In genomic region chr7:76513817-76514799, GRCh38 we compare ENCODE assay signal across 27 cellular contexts. TPM values are rescaled to one million over a fixed set of nuclear protein-coding genes. Genes with fewer than 3 reads are reported as not detected.
DNase-seq lines count a peak whose midpoint lies in the region; ATAC-seq, FAIRE-seq and TF ChIP-seq lines count a peak whose summit lies in the region.
"Had no signal": no experiment of that assay in that cellular context is flagged by ENCODE, and none has a peak within 500 bp of the region (broad histone marks: within the 10 kb centered on the region; RNA-seq: fewer than 3 reads in every experiment).

No MANE protein-coding gene starts in this region.

- intact Hi-C loops in kidney (cut with DNase I) (no loop called here), sciatic nerve (cut with DNase I) (no loop called here)

- no peak for FAIRE-seq in kidney (lab: Jason Lieb, UNC)

- H3K9ac ChIP-seq in kidney (ENCODE audit: low read length in 2 of 2), result no peak overlapping the region

- ATAC-seq in sciatic nerve (no peak), HG02759 (IDR thresholded peaks at IDR 0.05; ENCODE audit: unreplicated experiment) (no peak)

- DNase-seq in D341Med (ENCODE audit: low spot score) (peak; percentile 36), HT-29 (ENCODE audit: low spot score) (peak; percentile 0), kidney (peak; percentile 76), sciatic nerve (ENCODE audit: low spot score) (peak; percentile 59), middle frontal gyrus (ENCODE audit: extremely low spot score, low spot score) (no peak), NCI-H146 (lab: John Stamatoyannopoulos, UW) (no peak)
- DNase-seq: activated CD4-positive, alpha-beta T cell treated with anti-CD3 and anti-CD28 coated beads, Interleukin-2, amount 50 U/mL, for 48 hours; activated naive CD4-positive, alpha-beta T cell treated with anti-CD3 and anti-CD28 coated beads for 36 hours; activated T-cell treated with anti-CD3 and anti-CD28 coated beads, Interleukin-2, amount 50 U/mL, for 1 hour; amygdala; Caco-2; dermis blood vessel endothelial cell; EL; foreskin fibroblast; hypothalamus; islet precursor cell; mesenchymal stem cell; MM.1S; stimulated activated CD4-positive, alpha-beta T cell treated with anti-CD3 and anti-CD28 coated beads, Interleukin-4, amount 100 ng/mL, for 24 hours; trophoblast cell; WERI-Rb-1 had no signal

- no peak for TF ChIP-seq CTCF in kidney (IDR thresholded peaks at IDR 0.05; ENCODE audit: borderline replicate concordance, extremely low read depth, insufficient read depth)

- no peak overlapping the region for H3K4me3 ChIP-seq in kidney (ENCODE audit: low read length in 2 of 2)
- H3K4me3 ChIP-seq: cardiac muscle cell had no signal

- no peak overlapping the region for H3K27ac ChIP-seq in kidney (ENCODE audit: low read depth in 2 of 2, low read length in 2 of 2)
- H3K27ac ChIP-seq: cardiac muscle cell, WERI-Rb-1 had no signal

- H3K4me1 ChIP-seq in kidney (ENCODE audit: control insufficient read depth in 1 of 2, insufficient read depth in 1 of 2, low read depth in 1 of 2, low read length in 2 of 2), result no peaks in the 10 kb centered on the region

- H3K36me3 ChIP-seq in kidney (ENCODE audit: control insufficient read depth in 1 of 2, insufficient read depth in 2 of 2, low read length in 2 of 2), result no peaks in the 10 kb centered on the region
- H3K36me3 ChIP-seq: cardiac muscle cell, WERI-Rb-1 had no signal

- H3K9me3 ChIP-seq in kidney (ENCODE audit: control insufficient read depth in 1 of 2, low read length in 2 of 2), result no peaks in the 10 kb centered on the region
- H3K9me3 ChIP-seq: Caco-2 had no signal

RNA-seq across cellular contexts. Expression of gene UPK3B, which starts 3.8 kb away (rescaled TPM):
- 96.8 and 102 TPM in 2 replicates for total RNA-seq in HT-29 (2014; rRNA removed; shearing (Covaris generic))
- total RNA-seq in kidney (1.9 TPM), sciatic nerve (3.7 TPM)
- 0.15 TPM for polyA plus RNA-seq in kidney (ENCODE audit: insufficient read depth, low read depth, low replicate concordance)
- total RNA-seq: epithelial cell of proximal tubule, pulmonary artery endothelial cell, SK-MEL-5 had no signal
- polyA plus RNA-seq: IgD-negative memory B cell had no signal

RNA-seq across cellular contexts. Expression of gene SPDYE16, which starts 29.0 kb away (rescaled TPM):
- 0.15 and 0.63 TPM in 2 replicates for total RNA-seq in HT-29 (2014; rRNA removed; shearing (Covaris generic))
- 0.31 TPM for total RNA-seq in kidney
- not detected for polyA plus RNA-seq in kidney (ENCODE audit: insufficient read depth, low read depth, low replicate concordance)
- total RNA-seq in sciatic nerve, result 1.9 TPM
- total RNA-seq: dermis blood vessel endothelial cell, epithelial cell of proximal tubule, pulmonary artery endothelial cell, SK-MEL-5 had no signal

RNA-seq across cellular contexts. Expression of gene DTX2, which starts 52.6 kb away (rescaled TPM):
- 21.2 and 35.9 TPM in 2 replicates for total RNA-seq in HT-29 (2014; rRNA removed; shearing (Covaris generic))
- total RNA-seq in kidney, result 21.6 TPM
- polyA plus RNA-seq in kidney (ENCODE audit: insufficient read depth, low read depth, low replicate concordance), result 8.1 TPM
- total RNA-seq in sciatic nerve, result 41.2 TPM

Comparison
In these comparisons a context has a peak if more than half of its experiments do, and no peak if none do; other contexts are left out.
1. DNase-seq: peak in D341Med (single experiment), HT-29 (single experiment), kidney (single experiment) and sciatic nerve (single experiment); none in middle frontal gyrus (single experiment) and NCI-H146 (single experiment).
2. RNA of gene UPK3B, which starts 3.8 kb away (total RNA-seq): 96.8 to 102 TPM in HT-29; 3.7 TPM in sciatic nerve (single experiment) and 1.9 TPM in kidney (single experiment); every median in the first group is over 10 times any median in the second.